In genomic region chr7:100582041-100582579, GRCh38 we compare ENCODE assay signal across 12 cellular contexts. TPM values are rescaled to one million over a fixed set of nuclear protein-coding genes. Genes with fewer than 3 reads are reported as not detected.
A peak's percentile ranks its signal among the peaks of the same experiment; 100 is the strongest.
DNase-seq lines count a peak whose midpoint lies in the region; TF ChIP-seq lines count a peak whose summit lies in the region.
"Had no signal": no experiment of that assay in that cellular context is flagged by ENCODE, and none has a peak within 500 bp of the region (broad histone marks: within the 10 kb centered on the region; RNA-seq: fewer than 3 reads in every experiment).

No MANE protein-coding gene starts in this region.

- H3K9me3 ChIP-seq in breast epithelium (no peaks in the 10 kb centered on the region), mammary epithelial cell (replicated peaks; ENCODE audit: insufficient read depth, low read length) (no peaks in the 10 kb centered on the region), mesodermal cell (ENCODE audit: control insufficient read depth, low read length) (no peaks in the 10 kb centered on the region)

- no TSS peak for BruUV-seq in mammary epithelial cell (replicated peaks; lab: Mats Ljungman, UMichigan)

- no peak overlapping the region for H3K9ac ChIP-seq in mammary epithelial cell (ENCODE audit: insufficient read depth, low read length)

- in situ Hi-C loops in mammary epithelial cell (cut with MboI; ENCODE audit: low sequenced_read_pairs in 2 of 2) = loop anchor here in 1 of 2 donors (10.0 kb wide), 1 partner anchor 107 kb away; the partner anchor contains the start of gene TSC22D4

- intact Hi-C loops in breast epithelium (cut with DNase I; ENCODE audit: low total_unique reads) = no loop called here
- intact Hi-C loops in mammary epithelial cell (cut with micrococcal nuclease) = no loop called here

- H3K27me3 ChIP-seq in breast epithelium (no peaks in the 10 kb centered on the region), mammary epithelial cell (ENCODE audit: insufficient read depth, low read length) (no peaks in the 10 kb centered on the region)

- H3K27ac ChIP-seq in breast epithelium (peak overlapping the region; percentile 98 to 99), mammary epithelial cell (ENCODE audit: insufficient read depth, low read depth, low read length) (no peak overlapping the region), mesodermal cell (ENCODE audit: low read depth, low read length, severe bottlenecking) (peak overlapping the region; percentile 90)

- no peak overlapping the region for H2AFZ ChIP-seq in mammary epithelial cell (ENCODE audit: low read depth, low read length)

- dilution Hi-C loops in mammary epithelial cell (cut with HindIII; ENCODE audit: low sequenced_read_pairs) = no loop called here

- peak overlapping the region; percentile 38 for H3K4me3 Mint-ChIP-seq in activated naive CD8-positive, alpha-beta T cell treated with anti-CD3 and anti-CD28 coated beads for 36 hours
- H3K4me3 Mint-ChIP-seq in type B pancreatic cell = peak overlapping the region; percentile 65

- peaks cover 7% of the 10 kb centered on the region for H3K36me3 ChIP-seq in breast epithelium
- H3K36me3 ChIP-seq in mammary epithelial cell (ENCODE audit: insufficient read depth, low read length) = peaks cover 4% of the 10 kb centered on the region
- peaks cover 55% of the 10 kb centered on the region for H3K36me3 ChIP-seq in mesodermal cell (ENCODE audit: control insufficient read depth, insufficient read depth, low read length)

- no peaks in the 10 kb centered on the region for H4K20me1 ChIP-seq in mammary epithelial cell (ENCODE audit: insufficient read depth, low read length)

- H3K9me3 Mint-ChIP-seq in activated naive CD8-positive, alpha-beta T cell treated with anti-CD3 and anti-CD28 coated beads for 36 hours = no peaks in the 10 kb centered on the region
- no peaks in the 10 kb centered on the region for H3K9me3 Mint-ChIP-seq in type B pancreatic cell

- H3K4me2 ChIP-seq in mammary epithelial cell (ENCODE audit: insufficient read depth, low read depth, low read length) = no peak overlapping the region

- H3K27ac Mint-ChIP-seq in activated naive CD8-positive, alpha-beta T cell treated with anti-CD3 and anti-CD28 coated beads for 36 hours = peak overlapping the region; percentile 96
- no peak overlapping the region for H3K27ac Mint-ChIP-seq in type B pancreatic cell

- H3K36me3 Mint-ChIP-seq in activated naive CD8-positive, alpha-beta T cell treated with anti-CD3 and anti-CD28 coated beads for 36 hours = peaks cover 4% of the 10 kb centered on the region
- no peaks in the 10 kb centered on the region for H3K36me3 Mint-ChIP-seq in type B pancreatic cell

- CTCF ChIA-PET in mammary epithelial cell (lab: Charles Lee; ENCODE audit: low non-redundant PET) = no interaction called here

- DNase-seq in breast epithelium (ENCODE audit: low spot score in 2 of 2) (peak; percentile 58 to 79), mammary epithelial cell (no peak), type B pancreatic cell (ENCODE audit: extremely low spot score, unreplicated experiment) (no peak), NCI-H82 (lab: John Stamatoyannopoulos, UW) (no peak), COLO829 (ENCODE audit: low spot score) (no peak)
- DNase-seq in activated naive CD8-positive, alpha-beta T cell treated with anti-CD3 and anti-CD28 coated beads for 36 hours = no peak
- no peak for DNase-seq in stimulated activated CD4-positive, alpha-beta T cell treated with anti-CD3 and anti-CD28 coated beads, Interleukin-12 subunit alpha, Interleukin-12 subunit beta, amount 100 ng/mL, for 4 hours
- DNase-seq: foreskin melanocyte, HCEC 1CT, NCI-H748 treated with DMSO at 0.1 percent for 48 hours had no signal

- H3K4me1 ChIP-seq in breast epithelium = peaks cover 5 to 23% of the 10 kb centered on the region in 2 donors
- peaks cover 20% of the 10 kb centered on the region for H3K4me1 ChIP-seq in mammary epithelial cell (ENCODE audit: insufficient read depth, low read length)
- H3K4me1 ChIP-seq in mesodermal cell (ENCODE audit: control insufficient read depth, insufficient read depth, low read length, poor library complexity, severe bottlenecking) = peaks cover 24% of the 10 kb centered on the region

- TF ChIP-seq CTCF in breast epithelium (IDR thresholded peaks at IDR 0.05) = no peak
- TF ChIP-seq CTCF in mammary epithelial cell (conservative IDR thresholded peaks at IDR 0.05 in 1 of 2, IDR thresholded peaks at IDR 0.05 in 1 of 2; ENCODE audit: extremely low read depth in 1 of 2, insufficient read depth in 1 of 2, low read depth in 1 of 2, low read length in 2 of 2) = no peak
- no peak for TF ChIP-seq CTCF in type B pancreatic cell (conservative IDR thresholded peaks at IDR 0.05)

- H3K4me3 ChIP-seq in breast epithelium (peak overlapping the region in 1 of 3 donors; percentile 91), mammary epithelial cell (replicated peaks in 1 of 3; ENCODE audit: insufficient read depth in 1 of 3, low read depth in 2 of 3, low read length in 3 of 3) (no peak overlapping the region), mesodermal cell (ENCODE audit: extremely low read depth, insufficient read depth, low read length, poor library complexity, severe bottlenecking) (no peak overlapping the region)

- 82% methylated on average over 12 of the region's 20 CpGs for WGBS in mammary epithelial cell (ENCODE audit: low coverage, missing lambda C conversion rate)
- 95 to 96% methylated on average over 10 to 15 of the region's 20 CpGs for WGBS in mesodermal cell (ENCODE audit: insufficient coverage in 2 of 2), 2 experiments

- peaks cover 21% of the 10 kb centered on the region for H3K4me1 Mint-ChIP-seq in activated naive CD8-positive, alpha-beta T cell treated with anti-CD3 and anti-CD28 coated beads for 36 hours
- H3K4me1 Mint-ChIP-seq in type B pancreatic cell (ENCODE audit: unreplicated experiment) = peaks cover 7% of the 10 kb centered on the region

- H3K27me3 Mint-ChIP-seq in activated naive CD8-positive, alpha-beta T cell treated with anti-CD3 and anti-CD28 coated beads for 36 hours = peaks cover 3% of the 10 kb centered on the region
- no peaks in the 10 kb centered on the region for H3K27me3 Mint-ChIP-seq in type B pancreatic cell

- TF ChIP-seq POLR2A in breast epithelium (IDR thresholded peaks at IDR 0.05) = no peak

- H3K79me2 ChIP-seq in mammary epithelial cell (ENCODE audit: insufficient read depth, low read length) = peaks cover 29% of the 10 kb centered on the region

RNA-seq across cellular contexts. Expression of gene LRCH4, which starts 3.8 kb away (rescaled TPM):
- total RNA-seq in breast epithelium (10 to 100 TPM; 49.6 to 89.1 (median 88.1) TPM), mammary epithelial cell (10 to 100 TPM in 1 of 2 donors, 1 to 10 TPM in 1; 7.8 to 29.1 TPM), type B pancreatic cell (ENCODE audit: low replicate concordance) (64.5 and 66.7 TPM in 2 replicates)
- polyA plus RNA-seq in mammary epithelial cell = 8.1 TPM
- 6.0 TPM for polyA minus RNA-seq in mammary epithelial cell
- total RNA-seq in activated naive CD8-positive, alpha-beta T cell treated with anti-CD3 and anti-CD28 coated beads for 36 hours = 10 to 100 TPM; 65.6 to 68.1 TPM
- polyA plus RNA-seq in mesodermal cell (2013, experiment 1 of 2) = 53.1 TPM
- 44.1 TPM for polyA plus RNA-seq in mesodermal cell (2013, experiment 2 of 2)

RNA-seq across cellular contexts. Expression of gene FBXO24, which starts 4.0 kb away (rescaled TPM):
- under 1 TPM in 2 of 3 donors, not detected in 1; 0.59 to 0.98 TPM for total RNA-seq in breast epithelium
- under 1 TPM; 0.17 to 0.45 TPM for total RNA-seq in mammary epithelial cell
- 0.44 TPM for polyA plus RNA-seq in mammary epithelial cell
- not detected for polyA minus RNA-seq in mammary epithelial cell
- total RNA-seq in activated naive CD8-positive, alpha-beta T cell treated with anti-CD3 and anti-CD28 coated beads for 36 hours = under 1 TPM; 0.54 to 0.80 TPM
- polyA plus RNA-seq in mesodermal cell (2013, experiment 1 of 2) = 1.5 TPM
- 0.86 TPM for polyA plus RNA-seq in mesodermal cell (2013, experiment 2 of 2)
- total RNA-seq in type B pancreatic cell (ENCODE audit: low replicate concordance) = 0.76 and 0.77 TPM in 2 replicates

RNA-seq across cellular contexts. Expression of gene SAP25, which starts 8.4 kb away (rescaled TPM):
- total RNA-seq in breast epithelium = 1 to 10 TPM in 1 of 3 donors, under 1 TPM in 2; 0.96 to 2.2 (median 0.98) TPM
- 1 to 10 TPM in 1 of 2 donors, not detected in 1; 2.0 TPM for total RNA-seq in mammary epithelial cell
- 0.18 TPM for polyA plus RNA-seq in mammary epithelial cell
- not detected for polyA minus RNA-seq in mammary epithelial cell
- total RNA-seq in activated naive CD8-positive, alpha-beta T cell treated with anti-CD3 and anti-CD28 coated beads for 36 hours = 1 to 10 TPM; 4.4 to 6.0 TPM
- 4.4 TPM for polyA plus RNA-seq in mesodermal cell (2013, experiment 1 of 2)
- 3.1 TPM for polyA plus RNA-seq in mesodermal cell (2013, experiment 2 of 2)
- 3.1 and 5.6 TPM in 2 replicates for total RNA-seq in type B pancreatic cell (ENCODE audit: low replicate concordance)
- total RNA-seq: skeletal muscle tissue had no signal

RNA-seq across cellular contexts. Expression of gene PCOLCE, which starts 20.1 kb away (rescaled TPM):
- 10 to 100 TPM; 33.1 to 61.8 (median 39.7) TPM for total RNA-seq in breast epithelium
- total RNA-seq in mammary epithelial cell = 1 to 10 TPM in 1 of 2 donors, under 1 TPM in 1; 0.67 to 6.9 TPM
- 0.86 TPM for polyA plus RNA-seq in mammary epithelial cell
- not detected for polyA minus RNA-seq in mammary epithelial cell
- total RNA-seq in activated naive CD8-positive, alpha-beta T cell treated with anti-CD3 and anti-CD28 coated beads for 36 hours = 1 to 10 TPM; 4.0 TPM
- 94.4 TPM for polyA plus RNA-seq in mesodermal cell (2013, experiment 1 of 2)
- polyA plus RNA-seq in mesodermal cell (2013, experiment 2 of 2) = 83.5 TPM
- total RNA-seq in type B pancreatic cell (ENCODE audit: low replicate concordance) = 11.6 and 152 TPM in 2 replicates

RNA-seq across cellular contexts. Expression of gene MOSPD3, which starts 30.2 kb away (rescaled TPM):
- 10 to 100 TPM in 2 of 3 donors, 1 to 10 TPM in 1; 8.8 to 12.6 (median 11.8) TPM for total RNA-seq in breast epithelium
- 10 to 100 TPM in 1 of 2 donors, 1 to 10 TPM in 1; 6.8 to 16.3 TPM for total RNA-seq in mammary epithelial cell
- polyA plus RNA-seq in mammary epithelial cell = 15.7 TPM
- 11.3 TPM for polyA minus RNA-seq in mammary epithelial cell
- 10 to 100 TPM in 1 of 2 experiments, 1 to 10 TPM in 1; 9.7 to 10.0 TPM for total RNA-seq in activated naive CD8-positive, alpha-beta T cell treated with anti-CD3 and anti-CD28 coated beads for 36 hours
- polyA plus RNA-seq in mesodermal cell (2013, experiment 1 of 2) = 30.8 TPM
- polyA plus RNA-seq in mesodermal cell (2013, experiment 2 of 2) = 23.6 TPM
- total RNA-seq in type B pancreatic cell (ENCODE audit: low replicate concordance) = 28.3 and 29.0 TPM in 2 replicates

Comparison
In these comparisons a context has a peak if more than half of its experiments do, and no peak if none do; other contexts are left out.
1. DNase-seq: peak in breast epithelium (2 of 2); none in mammary epithelial cell (single experiment), activated naive CD8-positive, alpha-beta T cell treated with anti-CD3 and anti-CD28 coated beads for 36 hours (single experiment), type B pancreatic cell (single experiment), stimulated activated CD4-positive, alpha-beta T cell treated with anti-CD3 and anti-CD28 coated beads, Interleukin-12 subunit alpha, Interleukin-12 subunit beta, amount 100 ng/mL, for 4 hours (single experiment), NCI-H82 (single experiment) and COLO829 (single experiment).